10 cellular contexts compared by ENCODE assay signal in genomic region chr14:99757331-99758070, GRCh38. TPM values are rescaled to one million over a fixed set of nuclear protein-coding genes. Genes with fewer than 3 reads are reported as not detected.
DNase-seq lines count a peak whose midpoint lies in the region; ATAC-seq and TF ChIP-seq lines count a peak whose summit lies in the region.
"Had no signal": no experiment of that assay in that cellular context is flagged by ENCODE, and none has a peak within 500 bp of the region (broad histone marks: within the 10 kb centered on the region; RNA-seq: fewer than 3 reads in every experiment).

No MANE protein-coding gene starts in this region.

- peaks cover 1% of the 10 kb centered on the region; the same call in 1 of the 2 replicates for H3K4me1 ChIP-seq in HEK293 (ENCODE audit: control insufficient read depth, insufficient read depth, low read length)

- H3K27ac ChIP-seq in HEK293 (ENCODE audit: extremely low read depth, low read depth, low read length): no peak overlapping the region

- H3K36me3 ChIP-seq in HEK293 (ENCODE audit: control insufficient read depth in 2 of 2, insufficient read depth in 1 of 2, low read length in 2 of 2): no peaks in the 10 kb centered on the region

- DNase-seq in A172 (ENCODE audit: low spot score): peak; percentile 90
- DNase-seq in astrocyte of the cerebellum (ENCODE audit: low read depth): peak; percentile 89
- peak; percentile 98 for DNase-seq in kidney tubule cell (ENCODE audit: low spot score)
- DNase-seq in HUDEP-2 (lab: John Stamatoyannopoulos, UW; ENCODE audit: unreplicated experiment in 76 of 76): no peak
- DNase-seq: NCI-H345; stimulated activated CD4-positive, alpha-beta T cell treated with anti-CD3 and anti-CD28 coated beads, Interleukin-1b, Interleukin-23, amount 100 ng/mL, for 48 hours had no signal

- CTCF ChIA-PET in HEK293 (lab: Yijun Ruan, JAX): interaction anchor here (0.6 kb wide), 1 partner anchor 20 kb away, joined by 4 read pairs; no protein-coding TSS in a partner anchor

- TF ChIP-seq CTCF in HEK293 (tag by site-specific recombination; IDR thresholded peaks at IDR 0.05) (no peak), astrocyte of the cerebellum (IDR thresholded peaks at IDR 0.05; ENCODE audit: low read depth, low read length, missing control alignments) (no peak)

- in situ Hi-C loops in astrocyte of the cerebellum (cut with HindIII; ENCODE audit: low sequenced_read_pairs): loop anchor here (10.0 kb wide), 1 partner anchor 117 kb away; no protein-coding TSS in a partner anchor

- ATAC-seq in HG03342 (IDR thresholded peaks at IDR 0.05; ENCODE audit: unreplicated experiment): no peak
- no peak for ATAC-seq in HG02852 (IDR thresholded peaks at IDR 0.05; ENCODE audit: unreplicated experiment)
- no peak for ATAC-seq in GM21576 (IDR thresholded peaks at IDR 0.05; ENCODE audit: unreplicated experiment)

- no peak overlapping the region for H3K4me3 ChIP-seq in HEK293 (ENCODE audit: low read depth, low read length)
- H3K4me3 ChIP-seq in astrocyte of the cerebellum (ENCODE audit: low read depth, low read length): no peak overlapping the region

- no peaks in the 10 kb centered on the region for H3K9me3 ChIP-seq in HEK293 (ENCODE audit: control insufficient read depth, insufficient read depth, low read depth, low read length)

- POLR2A ChIA-PET in HEK293 (lab: Yijun Ruan, JAX): no interaction called here

TF ChIP-seq in HEK293, 187 proteins besides CTCF, POLR2A, EP300 and RAD21:
- TF ChIP-seq ZNF2 (tag by site-specific recombination; IDR thresholded peaks at IDR 0.05): no peak
- peak; percentile 55 for TF ChIP-seq ZFHX2 (tag by site-specific recombination; conservative IDR thresholded peaks at IDR 0.05)
- TF ChIP-seq ZNF664 (tag by site-specific recombination; IDR thresholded peaks at IDR 0.05): peak; percentile 91

RNA-seq across cellular contexts. Expression of gene EML1, which starts 35.7 kb away (rescaled TPM):
- total RNA-seq in A172 (2014; rRNA removed; shearing (Covaris generic)): 6.9 and 12.7 TPM in 2 replicates

Comparison
In these comparisons a context has a peak if more than half of its experiments do, and no peak if none do; other contexts are left out.
1. DNase-seq: peak in A172 (single experiment), astrocyte of the cerebellum (single experiment) and kidney tubule cell (single experiment); none in HUDEP-2 (0 of 76).